Comparison of ENCODE assay signal across 23 cellular contexts in genomic region chr16:88713568-88714419, GRCh38. TPM values are rescaled to one million over a fixed set of nuclear protein-coding genes. Genes with fewer than 3 reads are reported as not detected.
DNase-seq lines count a peak whose midpoint lies in the region; ATAC-seq, FAIRE-seq and TF ChIP-seq lines count a peak whose summit lies in the region.
"Had no signal": no experiment of that assay in that cellular context is flagged by ENCODE, and none has a peak within 500 bp of the region (broad histone marks: within the 10 kb centered on the region; RNA-seq: fewer than 3 reads in every experiment).

No MANE protein-coding gene starts in this region.

- no peaks in the 10 kb centered on the region for H3K4me1 Mint-ChIP-seq in activated CD4-positive, alpha-beta T cell treated with anti-CD3 and anti-CD28 coated beads for 36 hours
- H3K4me1 Mint-ChIP-seq in stimulated activated naive CD8-positive, alpha-beta T cell treated with anti-CD3 and anti-CD28 coated beads, Interleukin-15, amount 100 ng/mL, for 72 hours: peaks cover 26% of the 10 kb centered on the region
- H3K4me1 Mint-ChIP-seq: activated CD4-positive, alpha-beta T cell treated with anti-CD3 and anti-CD28 coated beads, Interleukin-2, amount 10 ng/mL, durations not matched to agents 24 days and 14 days had no signal

- CTCF ChIA-PET in activated CD4-positive, alpha-beta T cell treated with anti-CD3 and anti-CD28 coated beads for 36 hours (lab: Charles Lee): no interaction called here

- no peak for DNase-seq in activated CD4-positive, alpha-beta T cell treated with anti-CD3 and anti-CD28 coated beads for 36 hours
- DNase-seq in activated CD4-positive, alpha-beta T cell treated with anti-CD3 and anti-CD28 coated beads for 48 hours: no peak
- DNase-seq in RCC 7860 (ENCODE audit: low spot score): peak; percentile 53
- peak; percentile 36 to 69 for DNase-seq in foreskin fibroblast
- DNase-seq in stimulated activated naive CD8-positive, alpha-beta T cell treated with anti-CD3 and anti-CD28 coated beads, Interleukin-15, amount 100 ng/mL, for 72 hours: no peak
- DNase-seq in hepatic stellate cell (ENCODE audit: low spot score): no peak
- DNase-seq: activated CD4-positive, alpha-beta T cell treated with anti-CD3 and anti-CD28 coated beads, Interleukin-2, amount 10 ng/mL, durations not matched to agents 24 days and 14 days; CD4-positive, alpha-beta memory T cell; DMS79; heart right ventricle; Karpas-422; kidney glomerular epithelial cell; NCI-H1417 treated with DMSO at 0.1 percent for 48 hours; pancreas; stimulated activated CD4-positive, alpha-beta T cell treated with anti-CD3 and anti-CD28 coated beads, Interleukin-4, amount 100 ng/mL, for 4 hours; T-helper 9 cell; transverse colon had no signal

- no peak overlapping the region for H3K4me3 ChIP-seq in foreskin fibroblast (ENCODE audit: low read depth in 1 of 2, low read length in 2 of 2)
- H3K4me3 ChIP-seq: A549, heart right ventricle, pancreas, SJSA1, skin epidermis, transverse colon had no signal

- no peak for TF ChIP-seq CTCF in foreskin fibroblast (IDR thresholded peaks at IDR 0.05; ENCODE audit: low read depth, low read length)

- no peaks in the 10 kb centered on the region for H3K27me3 Mint-ChIP-seq in activated CD4-positive, alpha-beta T cell treated with anti-CD3 and anti-CD28 coated beads for 36 hours
- H3K27me3 Mint-ChIP-seq in stimulated activated naive CD8-positive, alpha-beta T cell treated with anti-CD3 and anti-CD28 coated beads, Interleukin-15, amount 100 ng/mL, for 72 hours: no peaks in the 10 kb centered on the region
- H3K27me3 Mint-ChIP-seq: activated CD4-positive, alpha-beta T cell treated with anti-CD3 and anti-CD28 coated beads, Interleukin-2, amount 10 ng/mL, durations not matched to agents 24 days and 14 days; CD4-positive, alpha-beta memory T cell had no signal

- ATAC-seq in activated CD4-positive, alpha-beta T cell treated with anti-CD3 and anti-CD28 coated beads for 36 hours: peak; percentile 45
- peak; percentile 10 for ATAC-seq in stimulated activated naive CD8-positive, alpha-beta T cell treated with anti-CD3 and anti-CD28 coated beads, Interleukin-15, amount 100 ng/mL, for 72 hours
- ATAC-seq in GM18873 (IDR thresholded peaks at IDR 0.05; ENCODE audit: low FRiP score, unreplicated experiment) (no peak), HG03095 (IDR thresholded peaks at IDR 0.05; ENCODE audit: unreplicated experiment) (no peak)

- H3K4me3 Mint-ChIP-seq in activated CD4-positive, alpha-beta T cell treated with anti-CD3 and anti-CD28 coated beads for 36 hours: no peak overlapping the region
- no peak overlapping the region for H3K4me3 Mint-ChIP-seq in stimulated activated naive CD8-positive, alpha-beta T cell treated with anti-CD3 and anti-CD28 coated beads, Interleukin-15, amount 100 ng/mL, for 72 hours
- H3K4me3 Mint-ChIP-seq: activated CD4-positive, alpha-beta T cell treated with anti-CD3 and anti-CD28 coated beads, Interleukin-2, amount 10 ng/mL, durations not matched to agents 24 days and 14 days had no signal

- no peaks in the 10 kb centered on the region for H3K9me3 Mint-ChIP-seq in activated CD4-positive, alpha-beta T cell treated with anti-CD3 and anti-CD28 coated beads for 36 hours (ENCODE audit: low read depth)
- H3K9me3 Mint-ChIP-seq in stimulated activated naive CD8-positive, alpha-beta T cell treated with anti-CD3 and anti-CD28 coated beads, Interleukin-15, amount 100 ng/mL, for 72 hours: no peaks in the 10 kb centered on the region
- H3K9me3 Mint-ChIP-seq: activated CD4-positive, alpha-beta T cell treated with anti-CD3 and anti-CD28 coated beads, Interleukin-2, amount 10 ng/mL, durations not matched to agents 24 days and 14 days; activated naive CD4-positive, alpha-beta T cell treated with anti-CD3 and anti-CD28 coated beads, Interleukin-2, amount 50 U/mL, for 72 hours; CD4-positive, alpha-beta memory T cell had no signal

- intact Hi-C loops in activated CD4-positive, alpha-beta T cell treated with anti-CD3 and anti-CD28 coated beads for 36 hours (cut with DNase I, micrococcal nuclease): no loop called here

- FAIRE-seq in RCC 7860 (lab: Jason Lieb, UNC): no peak
- FAIRE-seq: A549, pancreas had no signal

- POLR2A ChIA-PET in activated CD4-positive, alpha-beta T cell treated with anti-CD3 and anti-CD28 coated beads for 36 hours (lab: Charles Lee): no interaction called here

- peaks cover 11% of the 10 kb centered on the region for H3K36me3 Mint-ChIP-seq in activated CD4-positive, alpha-beta T cell treated with anti-CD3 and anti-CD28 coated beads for 36 hours (ENCODE audit: low read depth)

- no peak overlapping the region for H3K27ac Mint-ChIP-seq in activated CD4-positive, alpha-beta T cell treated with anti-CD3 and anti-CD28 coated beads for 36 hours
- peak overlapping the region in 1 of 2 donors; percentile 48 for H3K27ac Mint-ChIP-seq in stimulated activated naive CD8-positive, alpha-beta T cell treated with anti-CD3 and anti-CD28 coated beads, Interleukin-15, amount 100 ng/mL, for 72 hours
- H3K27ac Mint-ChIP-seq: activated CD4-positive, alpha-beta T cell treated with anti-CD3 and anti-CD28 coated beads, Interleukin-2, amount 10 ng/mL, durations not matched to agents 24 days and 14 days; activated naive CD4-positive, alpha-beta T cell treated with anti-CD3 and anti-CD28 coated beads, Interleukin-2, amount 50 U/mL, for 72 hours had no signal

RNA-seq across cellular contexts. Expression of gene CTU2, which starts 7.5 kb away (rescaled TPM):
- total RNA-seq in activated CD4-positive, alpha-beta T cell treated with anti-CD3 and anti-CD28 coated beads for 36 hours: 10 to 100 TPM; 29.6 to 36.2 TPM

RNA-seq across cellular contexts. Expression of gene RNF166, which starts 7.6 kb away (rescaled TPM):
- 10 to 100 TPM; 44.0 to 49.7 TPM for total RNA-seq in activated CD4-positive, alpha-beta T cell treated with anti-CD3 and anti-CD28 coated beads for 36 hours

RNA-seq across cellular contexts. Expression of gene SNAI3, which starts 27.5 kb away (rescaled TPM):
- 1 to 10 TPM; 3.6 to 4.1 TPM for total RNA-seq in activated CD4-positive, alpha-beta T cell treated with anti-CD3 and anti-CD28 coated beads for 36 hours

RNA-seq across cellular contexts. Expression of gene MVD, which starts 50.9 kb away (rescaled TPM):
- 10 to 100 TPM; 62.8 to 81.1 TPM for total RNA-seq in activated CD4-positive, alpha-beta T cell treated with anti-CD3 and anti-CD28 coated beads for 36 hours

Comparison
In these comparisons a context has a peak if more than half of its experiments do, and no peak if none do; other contexts are left out.
1. ATAC-seq: peak in activated CD4-positive, alpha-beta T cell treated with anti-CD3 and anti-CD28 coated beads for 36 hours (single experiment) and stimulated activated naive CD8-positive, alpha-beta T cell treated with anti-CD3 and anti-CD28 coated beads, Interleukin-15, amount 100 ng/mL, for 72 hours (single experiment); none in GM18873 (single experiment) and HG03095 (single experiment).
2. DNase-seq: peak in RCC 7860 (single experiment) and foreskin fibroblast (2 of 2); none in activated CD4-positive, alpha-beta T cell treated with anti-CD3 and anti-CD28 coated beads for 36 hours (single experiment), activated CD4-positive, alpha-beta T cell treated with anti-CD3 and anti-CD28 coated beads for 48 hours (single experiment), stimulated activated naive CD8-positive, alpha-beta T cell treated with anti-CD3 and anti-CD28 coated beads, Interleukin-15, amount 100 ng/mL, for 72 hours (0 of 2) and hepatic stellate cell (single experiment).